25 cellular contexts compared by ENCODE assay signal in genomic region chr3:154089416-154090115, GRCh38. TPM values are rescaled to one million over a fixed set of nuclear protein-coding genes. Genes with fewer than 3 reads are reported as not detected.
DNase-seq lines count a peak whose midpoint lies in the region; ATAC-seq and TF ChIP-seq lines count a peak whose summit lies in the region.
"Had no signal": no experiment of that assay in that cellular context is flagged by ENCODE, and none has a peak within 500 bp of the region (broad histone marks: within the 10 kb centered on the region; RNA-seq: fewer than 3 reads in every experiment).

No MANE protein-coding gene starts in this region.

- no peak for TF ChIP-seq POLR2A in lower leg skin (IDR thresholded peaks at IDR 0.05)

- H3K27ac ChIP-seq in C4-2B, result peak overlapping the region; percentile 75
- H3K27ac ChIP-seq: Peyer's patch, right atrium auricular region, vagina had no signal

- TF ChIP-seq CTCF in C4-2B (conservative IDR thresholded peaks at IDR 0.05) (no peak), epithelial cell of esophagus (IDR thresholded peaks at IDR 0.05; ENCODE audit: insufficient read depth, low read depth, low read length, missing control alignments) (no peak), mesothelial cell of epicardium (IDR thresholded peaks at IDR 0.05; ENCODE audit: unreplicated experiment) (no peak), lower leg skin (IDR thresholded peaks at IDR 0.05) (no peak)

- no peak overlapping the region for H3K4me3 Mint-ChIP-seq in mesothelial cell of epicardium
- H3K4me3 Mint-ChIP-seq in naive thymus-derived CD8-positive, alpha-beta T cell, result no peak overlapping the region
- H3K4me3 Mint-ChIP-seq: activated naive CD4-positive, alpha-beta T cell treated with anti-CD3 and anti-CD28 coated beads, Interleukin-2, amount 10 ng/mL, durations not matched to agents 7 days and 5 days had no signal

- POLR2A ChIA-PET in naive thymus-derived CD8-positive, alpha-beta T cell (lab: Charles Lee), result no interaction called here

- DNase-seq in epithelial cell of esophagus (ENCODE audit: low read depth) (peak; percentile 90), mesothelial cell of epicardium (ENCODE audit: low spot score in 2 of 2, unreplicated experiment in 2 of 2) (no peak), lower leg skin (ENCODE audit: low spot score in 2 of 2) (no peak)
- DNase-seq in stimulated activated CD4-positive, alpha-beta T cell treated with anti-CD3 and anti-CD28 coated beads, Interleukin-1b, Interleukin-23, amount 100 ng/mL, for 48 hours, result no peak
- DNase-seq in naive thymus-derived CD8-positive, alpha-beta T cell, result no peak
- DNase-seq: activated CD8-positive, alpha-beta memory T cell treated with anti-CD3 and anti-CD28 coated beads for 24 hours; activated naive CD4-positive, alpha-beta T cell treated with anti-CD3 and anti-CD28 coated beads, Interleukin-2, amount 10 ng/mL, durations not matched to agents 7 days and 5 days; activated T-cell treated with anti-CD3 and anti-CD28 coated beads, Interleukin-2, amount 50 U/mL, for 48 hours; anterior cingulate cortex; C1 segment of cervical spinal cord; cerebellar nuclear complex; effector CD4-positive, alpha-beta T cell; head of caudate nucleus; MG63; NCI-H1436 treated with DMSO at 0.1 percent for 48 hours; NCI-H345; occipital lobe; Peyer's patch; stimulated activated CD4-positive, alpha-beta T cell treated with anti-CD3 and anti-CD28 coated beads, Interleukin-12 subunit alpha, Interleukin-12 subunit beta, amount 100 ng/mL, for 4 hours had no signal

- H3K9me3 Mint-ChIP-seq in mesothelial cell of epicardium, result peaks cover 3% of the 10 kb centered on the region
- peaks cover 0 to 1% (median 0%) of the 10 kb centered on the region in 9 donors for H3K9me3 Mint-ChIP-seq in naive thymus-derived CD8-positive, alpha-beta T cell
- H3K9me3 Mint-ChIP-seq: activated naive CD4-positive, alpha-beta T cell treated with anti-CD3 and anti-CD28 coated beads, Interleukin-2, amount 10 ng/mL, durations not matched to agents 7 days and 5 days had no signal

- 72 to 74% methylated on average over 11 of the region's 11 CpGs for WGBS in lower leg skin, 2 donors

- no peak for ATAC-seq in naive thymus-derived CD8-positive, alpha-beta T cell
- no peak for ATAC-seq in HG03045 (IDR thresholded peaks at IDR 0.05; ENCODE audit: unreplicated experiment)
- ATAC-seq: activated CD4-positive, CD25-positive, alpha-beta regulatory T cell treated with anti-CD3 and anti-CD28 coated beads, Interleukin-2, amount 50 U/mL, for 24 hours had no signal

- H3K4me3 ChIP-seq in epithelial cell of esophagus (ENCODE audit: low read length) (no peak overlapping the region), lower leg skin (ENCODE audit: low read depth, poor library complexity, severe bottlenecking) (no peak overlapping the region)
- H3K4me3 ChIP-seq: MG63, Peyer's patch, right atrium auricular region, vagina had no signal

- peak overlapping the region; percentile 85 for H3K27ac Mint-ChIP-seq in mesothelial cell of epicardium
- H3K27ac Mint-ChIP-seq in naive thymus-derived CD8-positive, alpha-beta T cell, result no peak overlapping the region
- H3K27ac Mint-ChIP-seq: activated naive CD4-positive, alpha-beta T cell treated with anti-CD3 and anti-CD28 coated beads, Interleukin-2, amount 10 ng/mL, durations not matched to agents 7 days and 5 days had no signal

- intact Hi-C loops in lower leg skin (cut with DNase I; ENCODE audit: low total_unique reads), result loop anchor here (10.0 kb wide), 1 partner anchor 165 kb away; no protein-coding TSS in a partner anchor

- H3K27me3 Mint-ChIP-seq in mesothelial cell of epicardium (ENCODE audit: low read depth), result no peaks in the 10 kb centered on the region
- H3K27me3 Mint-ChIP-seq in naive thymus-derived CD8-positive, alpha-beta T cell, result peaks cover 0 to 9% (median 4%) of the 10 kb centered on the region in 5 donors

- H3K4me1 Mint-ChIP-seq in mesothelial cell of epicardium, result peaks cover 21% of the 10 kb centered on the region
- no peaks in the 10 kb centered on the region for H3K4me1 Mint-ChIP-seq in naive thymus-derived CD8-positive, alpha-beta T cell
- H3K4me1 Mint-ChIP-seq: activated naive CD4-positive, alpha-beta T cell treated with anti-CD3 and anti-CD28 coated beads, Interleukin-2, amount 10 ng/mL, durations not matched to agents 7 days and 5 days had no signal

- TF ChIP-seq RAD21 in Ishikawa (IDR thresholded peaks at IDR 0.05; ENCODE audit: low read depth), result no peak

- no peaks in the 10 kb centered on the region for H3K36me3 Mint-ChIP-seq in mesothelial cell of epicardium
- no peaks in the 10 kb centered on the region for H3K36me3 Mint-ChIP-seq in naive thymus-derived CD8-positive, alpha-beta T cell
- H3K36me3 Mint-ChIP-seq: activated naive CD4-positive, alpha-beta T cell treated with anti-CD3 and anti-CD28 coated beads, Interleukin-2, amount 10 ng/mL, durations not matched to agents 7 days and 5 days had no signal

- no peak for TF ChIP-seq EP300 in Ishikawa (IDR thresholded peaks at IDR 0.05; ENCODE audit: borderline replicate concordance)

TF ChIP-seq in Ishikawa, 13 proteins besides CTCF, POLR2A, EP300 and RAD21:
- TF ChIP-seq TEAD4 (IDR thresholded peaks at IDR 0.05) (peak; percentile 56), MAX (IDR thresholded peaks at IDR 0.05) (peak; percentile 38; the same call in 1 of the 2 replicates), YY1 (IDR thresholded peaks at IDR 0.05; ENCODE audit: low read depth) (no peak)

RNA-seq across cellular contexts. Expression of gene ARHGEF26, which starts 31.6 kb away (rescaled TPM):
- total RNA-seq in mesothelial cell of epicardium (6.2 to 6.6 TPM (median 6.6 TPM) in 3 replicates), lower leg skin (10 to 100 TPM; 29.6 to 36.8 (median 33.1) TPM)
- total RNA-seq in naive thymus-derived CD8-positive, alpha-beta T cell, result under 1 TPM in 1 of 2 experiments, not detected in 1; 0.22 TPM
- under 1 TPM in 2 of 3 donors, not detected in 1; 0.08 to 0.13 TPM for polyA plus RNA-seq in naive thymus-derived CD8-positive, alpha-beta T cell
